In the genomic region with DNA sequence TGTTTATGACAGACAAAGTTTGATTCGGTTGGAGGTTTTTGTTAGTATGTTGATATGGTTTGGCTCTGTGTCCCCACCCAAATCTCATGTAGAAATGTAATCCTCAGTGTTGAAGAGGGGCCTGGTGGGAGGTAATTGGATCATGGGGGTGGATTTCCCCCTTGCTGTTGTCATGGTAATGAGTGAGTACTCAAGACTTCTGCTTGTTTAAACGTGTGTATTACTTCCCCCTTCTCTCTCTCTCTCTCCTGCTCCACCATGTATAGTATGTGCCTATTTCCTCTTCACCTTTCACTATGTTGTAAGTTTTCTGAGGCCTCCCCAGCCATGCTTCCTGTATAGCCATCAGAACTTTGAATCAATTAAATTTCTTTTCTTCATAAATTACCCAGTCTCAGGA, we compare ENCODE assay signal across 29 cellular contexts.
"Had no signal": no experiment of that assay in that cellular context is flagged by ENCODE, and none has a peak within 500 bp of the region (broad histone marks: within the 10 kb centered on the region; RNA-seq: fewer than 3 reads in every experiment).

No MANE protein-coding gene starts in this region.

- H3K9me3 ChIP-seq: SK-N-SH had no signal

- H3K4me1 Mint-ChIP-seq: activated naive CD4-positive, alpha-beta T cell treated with anti-CD3 and anti-CD28 coated beads, Interleukin-2, amount 10 ng/mL, durations not matched to agents 7 days and 5 days; activated naive CD8-positive, alpha-beta T cell treated with anti-CD3 and anti-CD28 coated beads for 36 hours; T-helper 17 cell had no signal

- H3K36me3 ChIP-seq: brain microvascular endothelial cell, cardiac muscle cell had no signal

- H3K27ac ChIP-seq: brain microvascular endothelial cell, cardiac muscle cell, VCaP had no signal

- ATAC-seq: activated CD8-positive, alpha-beta T cell treated with anti-CD3 and anti-CD28 coated beads for 36 hours; activated T-cell treated with anti-CD3 and anti-CD28 coated beads, Interleukin-2, amount 50 U/mL, for 72 hours; Panc1; Right ventricle myocardium inferior; T-helper 17 cell had no signal

- H3K27ac Mint-ChIP-seq: activated CD8-positive, alpha-beta T cell treated with anti-CD3 and anti-CD28 coated beads for 36 hours; activated naive CD4-positive, alpha-beta T cell treated with anti-CD3 and anti-CD28 coated beads, Interleukin-2, amount 10 ng/mL, durations not matched to agents 7 days and 5 days; activated naive CD8-positive, alpha-beta T cell treated with anti-CD3 and anti-CD28 coated beads for 36 hours; activated T-cell treated with anti-CD3 and anti-CD28 coated beads, Interleukin-2, amount 50 U/mL, for 72 hours; activated T-helper 2 cell treated with anti-CD3 and anti-CD28 coated beads, Interferon-gamma antibody, Interleukin-2, Interleukin-4, amounts not matched to agents 10 μg/mL and 5 μg/mL and 100 μg/mL, durations not matched to agents 14 hours and 24 hours and 36 hours; T-helper 17 cell had no signal

- H3K36me3 Mint-ChIP-seq: activated naive CD4-positive, alpha-beta T cell treated with anti-CD3 and anti-CD28 coated beads, Interleukin-2, amount 10 ng/mL, durations not matched to agents 7 days and 5 days; activated naive CD8-positive, alpha-beta T cell treated with anti-CD3 and anti-CD28 coated beads for 36 hours had no signal

- H3K4me3 ChIP-seq: cardiac muscle cell had no signal

- H3K27me3 Mint-ChIP-seq: activated CD8-positive, alpha-beta T cell treated with anti-CD3 and anti-CD28 coated beads for 36 hours; activated naive CD4-positive, alpha-beta T cell treated with anti-CD3 and anti-CD28 coated beads, Interleukin-2, amount 10 ng/mL, durations not matched to agents 7 days and 5 days; activated naive CD8-positive, alpha-beta T cell treated with anti-CD3 and anti-CD28 coated beads for 36 hours; T-helper 17 cell had no signal

- H3K27me3 ChIP-seq: brain microvascular endothelial cell, cardiac muscle cell had no signal

- DNase-seq: activated CD4-positive, alpha-beta T cell treated with anti-CD3 and anti-CD28 coated beads for 4 hours; activated CD8-positive, alpha-beta memory T cell treated with anti-CD3 and anti-CD28 coated beads, Interleukin-2, amount 50 U/mL, for 4 hours; activated CD8-positive, alpha-beta T cell treated with anti-CD3 and anti-CD28 coated beads for 36 hours; activated gamma-delta T cell treated with Interleukin-2 at 50 U/mL for 16 hours; activated naive CD4-positive, alpha-beta T cell treated with anti-CD3 and anti-CD28 coated beads, Interleukin-2, amount 10 ng/mL, durations not matched to agents 7 days and 5 days; activated naive CD8-positive, alpha-beta T cell treated with anti-CD3 and anti-CD28 coated beads for 36 hours; activated T-cell treated with anti-CD3 and anti-CD28 coated beads, Interleukin-2, amount 50 U/mL, for 72 hours; brain microvascular endothelial cell; cerebellar nuclear complex; IMR-90; KG1; MV-4-11; NCI-H146; NCI-H1930; NCI-H345; NCI-H510A; NCI-H526 treated with DMSO at 0.1 percent for 48 hours; NCI-H82; NK-92 treated with Interleukin-12 subunit alpha and Interleukin-12 subunit beta, amount 100 ng/mL, for 24 hours; OCI-M1; RPMI8226; SK-N-SH; T-helper 17 cell; T-helper 9 cell had no signal

- H3K4me3 Mint-ChIP-seq: activated CD8-positive, alpha-beta T cell treated with anti-CD3 and anti-CD28 coated beads for 36 hours; activated naive CD4-positive, alpha-beta T cell treated with anti-CD3 and anti-CD28 coated beads, Interleukin-2, amount 10 ng/mL, durations not matched to agents 7 days and 5 days; activated naive CD8-positive, alpha-beta T cell treated with anti-CD3 and anti-CD28 coated beads for 36 hours; activated T-cell treated with anti-CD3 and anti-CD28 coated beads, Interleukin-2, amount 50 U/mL, for 72 hours; T-helper 17 cell had no signal
